In genomic region chr1:82279241-82279640, GRCh38 we compare ENCODE assay signal across 33 cellular contexts.
"Had no signal": no experiment of that assay in that cellular context is flagged by ENCODE, and none has a peak within 500 bp of the region (broad histone marks: within the 10 kb centered on the region; RNA-seq: fewer than 3 reads in every experiment).

No MANE protein-coding gene starts in this region.

- H3K9me3 ChIP-seq: ovary, prostate gland, sigmoid colon, stomach, thyroid gland, upper lobe of left lung, vagina had no signal

- ATAC-seq: esophagus mucosa; left cardiac atrium; stimulated activated naive B cell treated with anti-CD40 and anti-IgM and Interleukin-4, amounts not matched to agents 10 μg/mL and 1 μg/mL and 100 μg/mL, for 72 hours had no signal

- H3K4me1 ChIP-seq: prostate gland, sigmoid colon, stomach, thyroid gland, upper lobe of left lung, vagina had no signal

- H3K27me3 ChIP-seq: ovary, sigmoid colon, stomach, thyroid gland, upper lobe of left lung, vagina had no signal

- H3K27ac ChIP-seq: ovary, prostate gland, sigmoid colon, stomach, thyroid gland, upper lobe of left lung, vagina had no signal

- H3K36me3 ChIP-seq: ovary, prostate gland, sigmoid colon, stomach, thyroid gland, upper lobe of left lung, vagina had no signal

- H3K27me3 Mint-ChIP-seq: central memory CD8-positive, alpha-beta T cell; dendritic cell treated with granulocyte-macrophage colony-stimulating factor and Interleukin-4, amounts not matched to agents 40 ng/mL and 50 ng/mL, for 4 days; naive B cell; stimulated activated naive B cell treated with anti-CD40 and anti-IgM and Interleukin-4, amounts not matched to agents 10 μg/mL and 1 μg/mL and 100 μg/mL, for 72 hours had no signal

- H3K4me1 Mint-ChIP-seq: central memory CD8-positive, alpha-beta T cell; endodermal cell; naive B cell; nephron progenitor cell; stimulated activated naive B cell treated with anti-CD40 and anti-IgM and Interleukin-4, amounts not matched to agents 10 μg/mL and 1 μg/mL and 100 μg/mL, for 72 hours had no signal

- DNase-seq: activated CD4-positive, alpha-beta T cell treated with anti-CD3 and anti-CD28 coated beads for 4 hours; activated CD4-positive, alpha-beta T cell treated with anti-CD3 and anti-CD28 coated beads, Interleukin-2, amount 50 U/mL, for 48 hours; activated CD4-positive, CD25-positive, alpha-beta regulatory T cell; activated CD8-positive, alpha-beta memory T cell treated with anti-CD3 and anti-CD28 coated beads, Interleukin-2, amount 50 U/mL, for 4 hours; activated gamma-delta T cell treated with Interleukin-2 at 50 U/mL for 16 hours; activated T-cell treated with anti-CD3 and anti-CD28 coated beads, Interleukin-2, amount 50 U/mL, for 1 hour; anterior cingulate cortex; endodermal cell; foreskin fibroblast; head of caudate nucleus; hippocampal formation; left cardiac atrium; mammary epithelial cell; naive B cell; nephron progenitor cell; ovary; retina; sigmoid colon; small intestine; stimulated activated CD4-positive, alpha-beta T cell treated with anti-CD3 and anti-CD28 coated beads, Interleukin-1b, Interleukin-23, amount 100 ng/mL, for 48 hours; stimulated activated CD4-positive, alpha-beta T cell treated with anti-CD3 and anti-CD28 coated beads, Interleukin-4, amount 100 ng/mL, for 4 hours; stimulated activated CD8-positive, alpha-beta memory T cell treated with anti-CD3 and anti-CD28 coated beads, Interleukin-4, amount 100 ng/mL, for 48 hours; stimulated activated naive B cell treated with anti-CD40 and anti-IgM and Interleukin-4, amounts not matched to agents 10 μg/mL and 1 μg/mL and 100 μg/mL, for 72 hours; stomach; thyroid gland; upper lobe of left lung had no signal

- H3K4me3 Mint-ChIP-seq: central memory CD8-positive, alpha-beta T cell; dendritic cell treated with granulocyte-macrophage colony-stimulating factor and Interleukin-4, amounts not matched to agents 40 ng/mL and 50 ng/mL, for 4 days; endodermal cell; naive B cell; nephron progenitor cell; stimulated activated naive B cell treated with anti-CD40 and anti-IgM and Interleukin-4, amounts not matched to agents 10 μg/mL and 1 μg/mL and 100 μg/mL, for 72 hours; T-helper 2 cell treated with Interferon-gamma antibody and Interleukin-4, amounts not matched to agents 5 μg/mL and 100 μg/mL, for 36 hours had no signal

- H3K36me3 Mint-ChIP-seq: activated naive CD4-positive, alpha-beta T cell treated with anti-CD3 and anti-CD28 coated beads, Interleukin-2, amount 50 U/mL, for 72 hours; naive B cell; stimulated activated naive B cell treated with anti-CD40 and anti-IgM and Interleukin-4, amounts not matched to agents 10 μg/mL and 1 μg/mL and 100 μg/mL, for 72 hours had no signal

- H3K27ac Mint-ChIP-seq: activated naive CD4-positive, alpha-beta T cell treated with anti-CD3 and anti-CD28 coated beads, Interleukin-2, amount 50 U/mL, for 72 hours; dendritic cell treated with granulocyte-macrophage colony-stimulating factor and Interleukin-4, amounts not matched to agents 40 ng/mL and 50 ng/mL, for 4 days; endodermal cell; nephron progenitor cell; stimulated activated naive B cell treated with anti-CD40 and anti-IgM and Interleukin-4, amounts not matched to agents 10 μg/mL and 1 μg/mL and 100 μg/mL, for 72 hours; T-helper 2 cell treated with Interferon-gamma antibody and Interleukin-4, amounts not matched to agents 5 μg/mL and 100 μg/mL, for 36 hours had no signal

- H3K9me3 Mint-ChIP-seq: nephron progenitor cell; stimulated activated naive B cell treated with anti-CD40 and anti-IgM and Interleukin-4, amounts not matched to agents 10 μg/mL and 1 μg/mL and 100 μg/mL, for 72 hours; T-helper 2 cell treated with Interferon-gamma antibody and Interleukin-4, amounts not matched to agents 5 μg/mL and 100 μg/mL, for 36 hours had no signal

- H3K4me3 ChIP-seq: ovary, prostate gland, sigmoid colon, stomach, thyroid gland, upper lobe of left lung, vagina had no signal
